ENCODE assay signal across 2 cellular contexts in the genomic region with DNA sequence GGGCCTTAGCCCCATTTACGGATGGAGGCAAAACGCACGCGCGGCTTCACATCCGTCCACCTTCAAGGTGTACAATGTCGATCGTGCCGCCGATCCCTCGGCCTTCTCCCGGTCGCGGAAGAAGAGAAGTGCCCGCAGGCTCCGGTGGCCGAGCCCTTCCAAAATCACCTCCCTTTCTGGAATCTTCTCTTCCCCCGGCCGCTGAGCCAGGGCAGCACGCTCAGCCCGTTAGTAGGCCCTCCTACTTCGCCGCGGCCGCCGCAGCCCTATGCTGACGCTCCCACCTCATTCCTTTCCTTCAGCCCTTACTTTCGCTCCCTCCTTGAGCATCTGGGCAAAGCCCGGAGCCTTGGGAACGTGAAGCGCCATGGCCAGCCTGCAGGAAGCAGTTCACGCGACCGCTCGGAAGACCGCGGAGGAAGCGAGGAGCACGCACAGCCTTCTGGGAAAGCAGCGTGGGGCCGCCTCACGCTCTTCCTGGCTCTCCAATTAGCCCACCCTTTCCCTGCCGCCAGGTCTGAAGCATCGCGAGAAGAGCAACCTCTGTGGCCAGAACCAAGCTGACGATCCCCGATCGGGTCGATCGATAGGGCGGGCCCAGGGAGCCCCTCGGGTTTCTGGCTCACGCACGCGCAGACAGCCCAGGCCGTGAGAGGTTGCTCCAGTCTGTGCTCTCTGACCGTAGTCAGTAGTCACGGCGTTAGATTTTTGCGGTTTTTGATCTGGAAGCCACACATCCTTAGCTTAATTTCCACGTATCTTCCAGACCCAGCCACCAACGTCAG.
A peak's percentile ranks its signal among the peaks of the same experiment; 100 is the strongest.
TF ChIP-seq lines count a peak whose summit lies in the region.

A gene with protein sequence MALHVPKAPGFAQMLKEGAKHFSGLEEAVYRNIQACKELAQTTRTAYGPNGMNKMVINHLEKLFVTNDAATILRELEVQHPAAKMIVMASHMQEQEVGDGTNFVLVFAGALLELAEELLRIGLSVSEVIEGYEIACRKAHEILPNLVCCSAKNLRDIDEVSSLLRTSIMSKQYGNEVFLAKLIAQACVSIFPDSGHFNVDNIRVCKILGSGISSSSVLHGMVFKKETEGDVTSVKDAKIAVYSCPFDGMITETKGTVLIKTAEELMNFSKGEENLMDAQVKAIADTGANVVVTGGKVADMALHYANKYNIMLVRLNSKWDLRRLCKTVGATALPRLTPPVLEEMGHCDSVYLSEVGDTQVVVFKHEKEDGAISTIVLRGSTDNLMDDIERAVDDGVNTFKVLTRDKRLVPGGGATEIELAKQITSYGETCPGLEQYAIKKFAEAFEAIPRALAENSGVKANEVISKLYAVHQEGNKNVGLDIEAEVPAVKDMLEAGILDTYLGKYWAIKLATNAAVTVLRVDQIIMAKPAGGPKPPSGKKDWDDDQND (minus strand): TSS at position 427 of the 785 bp plus-strand sequence. CDS start 58 bp downstream, at position 369.

TF ChIP-seq in HCT116, 20 proteins besides CTCF, POLR2A, EP300 and RAD21 (continued from another document):
- TF ChIP-seq ZBTB33 (IDR thresholded peaks at IDR 0.05; ENCODE audit: extremely low read depth, insufficient replicate concordance, low read length) (peak; percentile 99), TCF7L2 (IDR thresholded peaks at IDR 0.05; ENCODE audit: borderline replicate concordance, extremely low read depth, insufficient read depth, insufficient read length) (peak; percentile 34), ZFX (IDR thresholded peaks at IDR 0.05) (peak; percentile 90), SRF (IDR thresholded peaks at IDR 0.05; ENCODE audit: low read depth) (peak; percentile 93), CEBPB (IDR thresholded peaks at IDR 0.05; ENCODE audit: low read depth) (no peak), POLR2AphosphoS5 (IDR thresholded peaks at IDR 0.05; ENCODE audit: low read depth, low read length) (peak; percentile 92), EGR1 (IDR thresholded peaks at IDR 0.05; ENCODE audit: low read depth) (no peak), JUND (IDR thresholded peaks at IDR 0.05) (no peak), FOSL1 (IDR thresholded peaks at IDR 0.05; ENCODE audit: low read depth) (no peak), SIN3A (IDR thresholded peaks at IDR 0.05; ENCODE audit: low read depth) (peak; percentile 91), EZH2phosphoT487 (IDR thresholded peaks at IDR 0.05; ENCODE audit: borderline replicate concordance) (no peak), EZH2 (IDR thresholded peaks at IDR 0.05) (no peak), MAX (IDR thresholded peaks at IDR 0.05) (peak; percentile 87), CBX3 (IDR thresholded peaks at IDR 0.05; ENCODE audit: low read depth) (no peak; the same call in 1 of the 2 replicates), YY1 (IDR thresholded peaks at IDR 0.05; ENCODE audit: extremely low read depth, insufficient replicate concordance, low read depth, low read length) (no peak), SP1 (IDR thresholded peaks at IDR 0.05; ENCODE audit: low read depth) (peak; percentile 84)
- TF ChIP-seq, protein P1, sequence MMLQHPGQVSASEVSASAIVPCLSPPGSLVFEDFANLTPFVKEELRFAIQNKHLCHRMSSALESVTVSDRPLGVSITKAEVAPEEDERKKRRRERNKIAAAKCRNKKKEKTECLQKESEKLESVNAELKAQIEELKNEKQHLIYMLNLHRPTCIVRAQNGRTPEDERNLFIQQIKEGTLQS (IDR thresholded peaks at IDR 0.05) = no peak
- TF ChIP-seq, protein P2, sequence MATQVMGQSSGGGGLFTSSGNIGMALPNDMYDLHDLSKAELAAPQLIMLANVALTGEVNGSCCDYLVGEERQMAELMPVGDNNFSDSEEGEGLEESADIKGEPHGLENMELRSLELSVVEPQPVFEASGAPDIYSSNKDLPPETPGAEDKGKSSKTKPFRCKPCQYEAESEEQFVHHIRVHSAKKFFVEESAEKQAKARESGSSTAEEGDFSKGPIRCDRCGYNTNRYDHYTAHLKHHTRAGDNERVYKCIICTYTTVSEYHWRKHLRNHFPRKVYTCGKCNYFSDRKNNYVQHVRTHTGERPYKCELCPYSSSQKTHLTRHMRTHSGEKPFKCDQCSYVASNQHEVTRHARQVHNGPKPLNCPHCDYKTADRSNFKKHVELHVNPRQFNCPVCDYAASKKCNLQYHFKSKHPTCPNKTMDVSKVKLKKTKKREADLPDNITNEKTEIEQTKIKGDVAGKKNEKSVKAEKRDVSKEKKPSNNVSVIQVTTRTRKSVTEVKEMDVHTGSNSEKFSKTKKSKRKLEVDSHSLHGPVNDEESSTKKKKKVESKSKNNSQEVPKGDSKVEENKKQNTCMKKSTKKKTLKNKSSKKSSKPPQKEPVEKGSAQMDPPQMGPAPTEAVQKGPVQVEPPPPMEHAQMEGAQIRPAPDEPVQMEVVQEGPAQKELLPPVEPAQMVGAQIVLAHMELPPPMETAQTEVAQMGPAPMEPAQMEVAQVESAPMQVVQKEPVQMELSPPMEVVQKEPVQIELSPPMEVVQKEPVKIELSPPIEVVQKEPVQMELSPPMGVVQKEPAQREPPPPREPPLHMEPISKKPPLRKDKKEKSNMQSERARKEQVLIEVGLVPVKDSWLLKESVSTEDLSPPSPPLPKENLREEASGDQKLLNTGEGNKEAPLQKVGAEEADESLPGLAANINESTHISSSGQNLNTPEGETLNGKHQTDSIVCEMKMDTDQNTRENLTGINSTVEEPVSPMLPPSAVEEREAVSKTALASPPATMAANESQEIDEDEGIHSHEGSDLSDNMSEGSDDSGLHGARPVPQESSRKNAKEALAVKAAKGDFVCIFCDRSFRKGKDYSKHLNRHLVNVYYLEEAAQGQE (IDR thresholded peaks at IDR 0.05; ENCODE audit: low read depth) = no peak
TF ChIP-seq in HCT116: peak in this region for 9.

TF ChIP-seq in neural cell, 6 proteins besides CTCF, POLR2A, EP300 and RAD21 (continued from another document):
- TF ChIP-seq, protein P2 (IDR thresholded peaks at IDR 0.05; ENCODE audit: borderline replicate concordance) = peak; percentile 72
- peak; percentile 83 for TF ChIP-seq TAF1 (IDR thresholded peaks at IDR 0.05; ENCODE audit: low read depth)
